ENCODE assay signal across 11 cellular contexts in genomic region chr7:74252893-74253292, GRCh38. TPM values are rescaled to one million over a fixed set of nuclear protein-coding genes. Genes with fewer than 3 reads are reported as not detected.
A peak's percentile ranks its signal among the peaks of the same experiment; 100 is the strongest.
DNase-seq lines count a peak whose midpoint lies in the region; ATAC-seq, FAIRE-seq and TF ChIP-seq lines count a peak whose summit lies in the region.
"Had no signal": no experiment of that assay in that cellular context is flagged by ENCODE, and none has a peak within 500 bp of the region (broad histone marks: within the 10 kb centered on the region; RNA-seq: fewer than 3 reads in every experiment).

No MANE protein-coding gene starts in this region.

- H3K9me3 ChIP-seq in BLaER1 (no peaks in the 10 kb centered on the region), HCT116 (ENCODE audit: control insufficient read depth in 1 of 2, insufficient read depth in 1 of 2, low read depth in 1 of 2, low read length in 2 of 2) (no peaks in the 10 kb centered on the region), RWPE2 (ENCODE audit: severe bottlenecking) (no peaks in the 10 kb centered on the region), keratinocyte (ENCODE audit: control insufficient read depth, low read depth, low read length) (no peaks in the 10 kb centered on the region), mesenchymal stem cell (ENCODE audit: control insufficient read depth, low read length) (no peaks in the 10 kb centered on the region)
- H3K9me3 ChIP-seq: spleen had no signal

- POLR2A ChIA-PET in HCT116 (lab: Charles Lee): no interaction called here

- H2BK5ac ChIP-seq in mesenchymal stem cell (ENCODE audit: low read depth, low read length, poor library complexity, severe bottlenecking): no peak overlapping the region

- no peak for TF ChIP-seq RAD21 in HCT116 (IDR thresholded peaks at IDR 0.05; ENCODE audit: low read depth)

- BruUV-seq in HCT116 (replicated peaks; lab: Mats Ljungman, UMichigan): no TSS peak

- H3K9me1 ChIP-seq in keratinocyte (ENCODE audit: control insufficient read depth, extremely low read depth, insufficient read depth, low read length): no peaks in the 10 kb centered on the region

- CTCF ChIA-PET in HCT116 (lab: Charles Lee): interaction anchor here (1.1 kb wide), 1 partner anchor 47 kb away, joined by 5 read pairs; no protein-coding TSS in a partner anchor

- H3K4me3 ChIP-seq in BLaER1 (peak overlapping the region; percentile 80), HCT116 (replicated peaks in 1 of 2; ENCODE audit: low read depth in 1 of 2, low read length in 2 of 2) (peak overlapping the region; percentile 92 to 98), RWPE2 (ENCODE audit: severe bottlenecking) (peak overlapping the region; percentile 84), keratinocyte (ENCODE audit: control insufficient read depth in 2 of 3, extremely low read depth in 1 of 3, insufficient read depth in 2 of 3, low read depth in 1 of 3, low read length in 3 of 3) (peak overlapping the region in 1 of 3 experiments; percentile 68), mesenchymal stem cell (ENCODE audit: insufficient read depth in 1 of 2, low read depth in 1 of 2, low read length in 2 of 2) (peak overlapping the region in 1 of 2 experiments; percentile 94)

- dilution Hi-C loops in keratinocyte (cut with MboI; ENCODE audit: extremely low pct_ligation_motif_present, low sequenced_read_pairs): no loop called here

- H3K4me1 ChIP-seq in BLaER1 (peaks cover 47% of the 10 kb centered on the region), HCT116 (ENCODE audit: control insufficient read depth in 1 of 2, insufficient read depth in 2 of 2, low read length in 2 of 2) (peaks cover 7 to 22% of the 10 kb centered on the region in 2 experiments; a peak in 3 of 4 replicates), RWPE2 (ENCODE audit: insufficient read depth, poor library complexity, severe bottlenecking) (no peaks in the 10 kb centered on the region), keratinocyte (ENCODE audit: control insufficient read depth, extremely low read depth, insufficient read depth, low read length) (peaks cover 8% of the 10 kb centered on the region), mesenchymal stem cell (ENCODE audit: control insufficient read depth, insufficient read depth, low read depth, low read length) (peaks cover 10% of the 10 kb centered on the region)

- FAIRE-seq in keratinocyte (lab: Jason Lieb, UNC): no peak
- FAIRE-seq: urothelium cell line had no signal

- peak overlapping the region; percentile 96 for H3K4me2 ChIP-seq in BLaER1
- peak overlapping the region; percentile 82 for H3K4me2 ChIP-seq in HCT116 (ENCODE audit: low read length)
- peak overlapping the region; percentile 91 for H3K4me2 ChIP-seq in keratinocyte (ENCODE audit: control insufficient read depth, extremely low read depth, insufficient read depth, low read depth, low read length)
- no peak overlapping the region for H3K4me2 ChIP-seq in mesenchymal stem cell (ENCODE audit: low read length, poor library complexity, severe bottlenecking)

- H3K79me1 ChIP-seq in mesenchymal stem cell (replicated peaks; ENCODE audit: low read length, poor library complexity, severe bottlenecking): peaks cover 22% of the 10 kb centered on the region

- RAD21 ChIA-PET in HCT116 (lab: Charles Lee; ENCODE audit: low non-redundant PET in 1 of 2, low total read pairs in 2 of 2, uncharacterized antibody in 2 of 2, unreplicated experiment in 2 of 2): no interaction called here

- H3K79me2 ChIP-seq in HCT116 (ENCODE audit: insufficient read depth, low read length): peaks cover 61% of the 10 kb centered on the region
- peaks cover 15% of the 10 kb centered on the region for H3K79me2 ChIP-seq in keratinocyte (ENCODE audit: control insufficient read depth, insufficient read depth, low read length)

- no peaks in the 10 kb centered on the region for H3K9me2 ChIP-seq in HCT116 (ENCODE audit: insufficient read depth)

- no peak overlapping the region for H2BK12ac ChIP-seq in mesenchymal stem cell (ENCODE audit: low read length in 2 of 2)

- H3K9ac ChIP-seq in BLaER1 (peak overlapping the region; percentile 93), HCT116 (ENCODE audit: low read length) (peak overlapping the region; percentile 94), keratinocyte (ENCODE audit: control insufficient read depth, extremely low read depth, insufficient read depth, low read length) (peak overlapping the region; percentile 85), mesenchymal stem cell (ENCODE audit: low read length) (no peak overlapping the region)

- no peak overlapping the region for H2AK5ac ChIP-seq in mesenchymal stem cell (ENCODE audit: low read length, severe bottlenecking)

- H3K36me3 ChIP-seq in BLaER1 (peaks cover 45% of the 10 kb centered on the region), HCT116 (ENCODE audit: control insufficient read depth in 1 of 2, insufficient read depth in 2 of 2, low read length in 2 of 2) (peaks cover 23 to 36% of the 10 kb centered on the region in 2 experiments), RWPE2 (ENCODE audit: low read depth) (peaks cover 43% of the 10 kb centered on the region), keratinocyte (ENCODE audit: control insufficient read depth in 2 of 2, extremely low read depth in 1 of 2, insufficient read depth in 2 of 2, low read length in 2 of 2) (peaks cover 7 to 11% of the 10 kb centered on the region in 2 experiments), mesenchymal stem cell (ENCODE audit: control insufficient read depth in 1 of 2, insufficient read depth in 2 of 2, low read depth in 1 of 2, low read length in 2 of 2) (peaks cover 28 to 31% of the 10 kb centered on the region in 2 experiments)

- no peak overlapping the region for H2BK120ac ChIP-seq in mesenchymal stem cell (ENCODE audit: low read depth, low read length)

- H4K20me1 ChIP-seq in BLaER1: peaks cover 17% of the 10 kb centered on the region; the same call in 1 of the 2 replicates
- no peaks in the 10 kb centered on the region for H4K20me1 ChIP-seq in HCT116 (ENCODE audit: insufficient read depth)
- no peaks in the 10 kb centered on the region for H4K20me1 ChIP-seq in keratinocyte (ENCODE audit: control insufficient read depth, extremely low read depth, insufficient read depth, low read length)

- H3K27me3 ChIP-seq in BLaER1 (no peaks in the 10 kb centered on the region), HCT116 (ENCODE audit: insufficient read depth, low read length) (no peaks in the 10 kb centered on the region), RWPE2 (ENCODE audit: insufficient read depth, poor library complexity, severe bottlenecking) (no peaks in the 10 kb centered on the region), keratinocyte (ENCODE audit: control insufficient read depth, extremely low read depth, insufficient read depth, low read length) (no peaks in the 10 kb centered on the region), mesenchymal stem cell (ENCODE audit: control insufficient read depth in 1 of 2, insufficient read depth in 1 of 2, low read length in 2 of 2) (no peaks in the 10 kb centered on the region)
- H3K27me3 ChIP-seq: spleen had no signal

- no peak overlapping the region for H2AFZ ChIP-seq in HCT116 (ENCODE audit: low read depth, low read length, poor library complexity, severe bottlenecking)
- H2AFZ ChIP-seq in keratinocyte (ENCODE audit: control insufficient read depth, low read length): no peak overlapping the region
- no peak overlapping the region for H2AFZ ChIP-seq in mesenchymal stem cell (ENCODE audit: low read depth, low read length)

- no peak for TF ChIP-seq POLR2A in HCT116 (IDR thresholded peaks at IDR 0.05; ENCODE audit: borderline replicate concordance, extremely low read depth, insufficient read depth, insufficient read length)

- H4K8ac ChIP-seq in mesenchymal stem cell (ENCODE audit: low read length): no peak overlapping the region

- 91% methylated on average over 4 of the region's 5 CpGs for WGBS in mesenchymal stem cell

- no peak for ATAC-seq in HCT116
- ATAC-seq in RWPE2 (ENCODE audit: low read depth): no peak

- no peak overlapping the region for H3K14ac ChIP-seq in mesenchymal stem cell (ENCODE audit: low read length in 2 of 2)

- no peak overlapping the region for H4K91ac ChIP-seq in mesenchymal stem cell (ENCODE audit: low read length)

- no peak for DNase-seq in HCT116 (ENCODE audit: low read depth, low spot score)
- DNase-seq in RWPE2 (ENCODE audit: low spot score): no peak
- DNase-seq in keratinocyte (ENCODE audit: low read depth, low spot score): no peak
- DNase-seq in effector CD4-positive, alpha-beta T cell: no peak
- no peak for DNase-seq in HPDE6-E6E7 (ENCODE audit: extremely low spot score)
- DNase-seq in mesenchymal stem cell: no peak
- no peak for DNase-seq in stimulated activated naive CD4-positive, alpha-beta T cell (lab: John Stamatoyannopoulos, UW)
- DNase-seq: hippocampal formation, spleen had no signal

- no peak overlapping the region for H3K18ac ChIP-seq in mesenchymal stem cell (ENCODE audit: low read depth in 1 of 2, low read length in 2 of 2)

- H2BK15ac ChIP-seq in mesenchymal stem cell (ENCODE audit: low read depth, poor library complexity, severe bottlenecking): no peak overlapping the region

- H3K23ac ChIP-seq in mesenchymal stem cell (ENCODE audit: low read length in 2 of 2): no peak overlapping the region

- intact Hi-C loops in HCT116 (cut with micrococcal nuclease): no loop called here

- H3K4ac ChIP-seq in mesenchymal stem cell (ENCODE audit: low read depth in 1 of 2, low read length in 2 of 2): no peak overlapping the region

- TF ChIP-seq CTCF in HCT116 (IDR thresholded peaks at IDR 0.05 in 2 of 3, conservative IDR thresholded peaks at IDR 0.05 in 1 of 3; ENCODE audit: borderline replicate concordance in 1 of 3, insufficient read depth in 1 of 3, low read depth in 2 of 3, low read length in 2 of 3): no peak
- TF ChIP-seq CTCF in RWPE2 (IDR thresholded peaks at IDR 0.05; ENCODE audit: poor library complexity, severe bottlenecking): no peak
- TF ChIP-seq CTCF in keratinocyte (optimal IDR thresholded peaks at IDR 0.05 in 1 of 3, IDR thresholded peaks at IDR 0.05 in 1 of 3, conservative IDR thresholded peaks at IDR 0.05 in 1 of 3; ENCODE audit: extremely low read depth in 1 of 3, insufficient read depth in 2 of 3, low read length in 3 of 3): no peak

- 0 out of 2 replicates have a peak overlapping the region, but pooled peaks have one; percentile 90 for H3K27ac ChIP-seq in BLaER1
- H3K27ac ChIP-seq in HCT116 (ENCODE audit: low read depth, low read length): peak overlapping the region; percentile 84; the same call in 1 of the 2 replicates
- H3K27ac ChIP-seq in RWPE2 (ENCODE audit: poor library complexity, severe bottlenecking): no peak overlapping the region
- no peak overlapping the region for H3K27ac ChIP-seq in keratinocyte (ENCODE audit: control insufficient read depth, insufficient read depth, low read length)
- no peak overlapping the region for H3K27ac ChIP-seq in mesenchymal stem cell (ENCODE audit: low read length, poor library complexity, severe bottlenecking)

RNA-seq across cellular contexts. Expression of gene RFC2, which starts 1.3 kb away (rescaled TPM):
- total RNA-seq in HCT116 (2021; ENCODE audit: unreplicated experiment): 75.6 TPM
- 47.8 and 57.6 TPM in 2 replicates for polyA plus RNA-seq in HCT116 (2012)
- polyA plus RNA-seq in keratinocyte: 14.5 to 24.9 TPM (median 24.7 TPM) in 3 replicates
- 12.6 TPM for polyA plus RNA-seq in keratinocyte (2011; ENCODE audit: low read depth)
- 15.3 and 16.2 TPM in 2 replicates for polyA plus RNA-seq in keratinocyte (2011; cell fraction: cytosol; rRNA removed)
- polyA plus RNA-seq in keratinocyte (2011; cell fraction: nucleus; rRNA removed): 10.3 and 11.2 TPM in 2 replicates
- polyA plus RNA-seq in keratinocyte (2012; ENCODE audit: low replicate concordance): 8.9 and 30.6 TPM in 2 replicates
- 18.9 to 38.2 TPM (median 29.1 TPM) in 3 replicates for polyA minus RNA-seq in keratinocyte
- polyA minus RNA-seq in keratinocyte (2011; cell fraction: cytosol; rRNA and poly(A)+ RNA removed): 11.1 TPM
- 4.7 and 8.5 TPM in 2 replicates for polyA minus RNA-seq in keratinocyte (2011; cell fraction: nucleus; rRNA and poly(A)+ RNA removed)
- polyA plus RNA-seq in mesenchymal stem cell (2013, experiment 1 of 2): 17.3 TPM
- 16.3 TPM for polyA plus RNA-seq in mesenchymal stem cell (2013, experiment 2 of 2)

RNA-seq across cellular contexts. Expression of gene CLIP2, which starts 36.3 kb away (rescaled TPM):
- total RNA-seq in HCT116 (2021; ENCODE audit: unreplicated experiment): 40.1 TPM
- polyA plus RNA-seq in HCT116 (2012): 28.6 and 33.7 TPM in 2 replicates
- 2.6 to 4.1 TPM (median 3.8 TPM) in 3 replicates for polyA plus RNA-seq in keratinocyte
- polyA plus RNA-seq in keratinocyte (2011; ENCODE audit: low read depth): 20.4 TPM
- polyA plus RNA-seq in keratinocyte (2011; cell fraction: cytosol; rRNA removed): 2.1 and 5.5 TPM in 2 replicates
- 8.1 and 12.2 TPM in 2 replicates for polyA plus RNA-seq in keratinocyte (2011; cell fraction: nucleus; rRNA removed)
- 8.4 and 18.0 TPM in 2 replicates for polyA plus RNA-seq in keratinocyte (2012; ENCODE audit: low replicate concordance)
- 5.5 to 21.8 TPM (median 5.9 TPM) in 3 replicates for polyA minus RNA-seq in keratinocyte
- 10.0 TPM for polyA minus RNA-seq in keratinocyte (2011; cell fraction: cytosol; rRNA and poly(A)+ RNA removed)
- polyA minus RNA-seq in keratinocyte (2011; cell fraction: nucleus; rRNA and poly(A)+ RNA removed): 9.7 and 13.0 TPM in 2 replicates
- 68.2 TPM for polyA plus RNA-seq in mesenchymal stem cell (2013, experiment 1 of 2)
- polyA plus RNA-seq in mesenchymal stem cell (2013, experiment 2 of 2): 63.3 TPM

RNA-seq across cellular contexts. Expression of gene LAT2, which starts 43.1 kb away (rescaled TPM):
- total RNA-seq in HCT116 (2021; ENCODE audit: unreplicated experiment): 9.4 TPM
- 19.4 and 22.7 TPM in 2 replicates for polyA plus RNA-seq in HCT116 (2012)
- polyA plus RNA-seq in keratinocyte: 0.49 to 0.82 TPM (median 0.63 TPM) in 3 replicates
- polyA plus RNA-seq in keratinocyte (2011; ENCODE audit: low read depth): 1.1 TPM
- polyA plus RNA-seq in keratinocyte (2011; cell fraction: cytosol; rRNA removed): 0.33 and 0.39 TPM in 2 replicates
- 3.9 TPM in 2 replicates for polyA plus RNA-seq in keratinocyte (2011; cell fraction: nucleus; rRNA removed)
- polyA plus RNA-seq in keratinocyte (2012; ENCODE audit: low replicate concordance): 0.61 and 2.0 TPM in 2 replicates
- 0.16 to 1.8 TPM (median 1.4 TPM) in 3 replicates for polyA minus RNA-seq in keratinocyte
- polyA minus RNA-seq in keratinocyte (2011; cell fraction: cytosol; rRNA and poly(A)+ RNA removed): not detected
- polyA minus RNA-seq in keratinocyte (2011; cell fraction: nucleus; rRNA and poly(A)+ RNA removed): 1.5 and 2.6 TPM in 2 replicates
- 0.35 TPM for polyA plus RNA-seq in mesenchymal stem cell (2013, experiment 1 of 2)
- polyA plus RNA-seq in mesenchymal stem cell (2013, experiment 2 of 2): 0.52 TPM

Comparison
In these comparisons a context has a peak if more than half of its experiments do, and no peak if none do; other contexts are left out.
1. H3K27ac ChIP-seq: peak in BLaER1 (single experiment) and HCT116 (single experiment); none in RWPE2 (single experiment), keratinocyte (single experiment) and mesenchymal stem cell (single experiment).